ENCODE assay signal across 26 cellular contexts in the genomic region with DNA sequence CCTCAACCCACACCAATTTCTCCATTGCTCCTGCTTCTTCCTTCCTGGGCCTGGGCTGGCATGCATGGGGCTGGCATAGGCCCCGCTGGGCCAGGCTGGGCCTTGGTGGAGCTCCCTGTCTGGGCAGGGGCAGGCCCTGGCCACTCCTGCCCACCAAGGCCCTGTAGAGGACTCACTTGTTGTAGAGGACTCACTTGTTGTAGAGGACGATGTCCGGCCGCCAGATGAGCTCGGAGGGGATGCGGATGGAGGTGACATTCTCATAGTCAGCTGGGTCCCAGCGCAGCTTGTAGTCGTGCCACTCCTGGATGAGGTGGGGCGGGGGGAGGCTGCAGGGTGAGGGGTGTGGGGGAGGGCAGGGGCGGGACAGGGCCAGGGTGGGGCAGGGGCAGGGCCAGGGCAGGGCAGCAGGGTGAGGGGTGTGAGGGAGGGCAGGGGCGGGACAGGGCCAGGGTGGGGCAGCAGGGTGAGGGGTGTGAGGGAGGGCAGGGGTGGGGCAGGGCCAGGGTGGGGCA. TPM values are rescaled to one million over a fixed set of nuclear protein-coding genes. Genes with fewer than 3 reads are reported as not detected.
DNase-seq lines count a peak whose midpoint lies in the region; ATAC-seq, FAIRE-seq and TF ChIP-seq lines count a peak whose summit lies in the region.
"Had no signal": no experiment of that assay in that cellular context is flagged by ENCODE, and none has a peak within 500 bp of the region (broad histone marks: within the 10 kb centered on the region; RNA-seq: fewer than 3 reads in every experiment).

No MANE protein-coding gene starts in this region.

- no peaks in the 10 kb centered on the region for H3K36me3 ChIP-seq in right atrium auricular region
- H3K36me3 ChIP-seq in kidney (ENCODE audit: control insufficient read depth in 1 of 2, insufficient read depth in 2 of 2, low read length in 2 of 2), result no peaks in the 10 kb centered on the region
- H3K36me3 ChIP-seq: BE2C; BLaER1 treated with 17β-estradiol and CSF1 and Interleukin-3, amounts not matched to agents 10 nM and 100 nM had no signal

- no peak for FAIRE-seq in kidney (lab: Jason Lieb, UNC)
- FAIRE-seq: A549, D721Med, GM12878, GM19239, H1 had no signal

- H3K4me3 ChIP-seq in right atrium auricular region (no peak overlapping the region), kidney (ENCODE audit: low read length in 2 of 2) (no peak overlapping the region)
- H3K4me3 ChIP-seq: A549; BLaER1 treated with 17β-estradiol and CSF1 and Interleukin-3, amounts not matched to agents 10 nM and 100 nM; GM12878; GM23248 had no signal

- H3K27ac ChIP-seq in right atrium auricular region, result no peak overlapping the region
- H3K27ac ChIP-seq in VCaP, result peak overlapping the region; percentile 14; the same call in 1 of the 2 replicates
- H3K27ac ChIP-seq in kidney (ENCODE audit: low read depth in 2 of 2, low read length in 2 of 2), result no peak overlapping the region
- H3K27ac ChIP-seq: A549; BLaER1 treated with 17β-estradiol and CSF1 and Interleukin-3, amounts not matched to agents 10 nM and 100 nM; GM23248 had no signal

- ATAC-seq in left ventricle myocardium superior, result no peak
- ATAC-seq: A549, GM12878 had no signal

- no peak overlapping the region for H3K9ac ChIP-seq in kidney (ENCODE audit: low read length in 2 of 2)
- H3K9ac ChIP-seq: BLaER1 treated with 17β-estradiol and CSF1 and Interleukin-3, amounts not matched to agents 10 nM and 100 nM; GM23248 had no signal

- H3K4me1 ChIP-seq in right atrium auricular region (peaks cover 0 to 36% of the 10 kb centered on the region in 2 donors), kidney (ENCODE audit: control insufficient read depth in 1 of 2, insufficient read depth in 1 of 2, low read depth in 1 of 2, low read length in 2 of 2) (peaks cover 0 to 4% of the 10 kb centered on the region in 2 donors)
- H3K4me1 ChIP-seq: BE2C had no signal

- H3K9me3 ChIP-seq in right atrium auricular region (no peaks in the 10 kb centered on the region), kidney (ENCODE audit: control insufficient read depth in 1 of 2, low read length in 2 of 2) (no peaks in the 10 kb centered on the region)
- H3K9me3 ChIP-seq: A549, BE2C had no signal

- H3K27me3 ChIP-seq in right atrium auricular region, result peaks cover 0 to 8% of the 10 kb centered on the region in 2 donors

- intact Hi-C loops in left ventricle myocardium superior (cut with micrococcal nuclease), result no loop called here
- intact Hi-C loops in kidney (cut with DNase I), result no loop called here

- TF ChIP-seq CTCF in right atrium auricular region (IDR thresholded peaks at IDR 0.05), result no peak
- TF ChIP-seq CTCF in VCaP (conservative IDR thresholded peaks at IDR 0.05), result no peak
- TF ChIP-seq CTCF in kidney (IDR thresholded peaks at IDR 0.05; ENCODE audit: borderline replicate concordance, extremely low read depth, insufficient read depth), result no peak

- DNase-seq in left ventricle myocardium superior (peak; percentile 15), right atrium auricular region (ENCODE audit: low spot score) (no peak), kidney (peak; percentile 66), NCI-H146 treated with DMSO at 0.1 percent for 48 hours (lab: John Stamatoyannopoulos, UW; ENCODE audit: unreplicated experiment) (no peak), iPS-NIHi7 (ENCODE audit: extremely low spot score) (no peak)
- DNase-seq: 8988T; ACHN; AML-193; BE2C; CD4-positive, alpha-beta T cell; CD8-positive, alpha-beta memory T cell; DMS 273 treated with DMSO at 0.1 percent for 48 hours; DMS79; EL; GDM1; GM23248; H7; HCEC 1CT had no signal

RNA-seq across cellular contexts. Expression of a gene that starts 5.3 kb away (rescaled TPM):
- 1.8 TPM for total RNA-seq in left ventricle myocardium superior
- not detected for total RNA-seq in right atrium auricular region
- 0.44 TPM for total RNA-seq in kidney
- polyA plus RNA-seq in kidney (ENCODE audit: insufficient read depth, low read depth, low replicate concordance), result 0.67 TPM
- total RNA-seq: CD4-positive, alpha-beta T cell; CD8-positive, alpha-beta memory T cell; GM23248 had no signal
- polyA plus RNA-seq: CD14-positive monocyte; CD8-positive, alpha-beta memory T cell; GM23248 had no signal

Comparison
In these comparisons a context has a peak if more than half of its experiments do, and no peak if none do; other contexts are left out.
1. DNase-seq: peak in left ventricle myocardium superior (single experiment) and kidney (single experiment); none in right atrium auricular region (single experiment), NCI-H146 treated with DMSO at 0.1 percent for 48 hours (single experiment) and iPS-NIHi7 (single experiment).